ENCODE assay signal across 1 cellular context in the genomic region with DNA sequence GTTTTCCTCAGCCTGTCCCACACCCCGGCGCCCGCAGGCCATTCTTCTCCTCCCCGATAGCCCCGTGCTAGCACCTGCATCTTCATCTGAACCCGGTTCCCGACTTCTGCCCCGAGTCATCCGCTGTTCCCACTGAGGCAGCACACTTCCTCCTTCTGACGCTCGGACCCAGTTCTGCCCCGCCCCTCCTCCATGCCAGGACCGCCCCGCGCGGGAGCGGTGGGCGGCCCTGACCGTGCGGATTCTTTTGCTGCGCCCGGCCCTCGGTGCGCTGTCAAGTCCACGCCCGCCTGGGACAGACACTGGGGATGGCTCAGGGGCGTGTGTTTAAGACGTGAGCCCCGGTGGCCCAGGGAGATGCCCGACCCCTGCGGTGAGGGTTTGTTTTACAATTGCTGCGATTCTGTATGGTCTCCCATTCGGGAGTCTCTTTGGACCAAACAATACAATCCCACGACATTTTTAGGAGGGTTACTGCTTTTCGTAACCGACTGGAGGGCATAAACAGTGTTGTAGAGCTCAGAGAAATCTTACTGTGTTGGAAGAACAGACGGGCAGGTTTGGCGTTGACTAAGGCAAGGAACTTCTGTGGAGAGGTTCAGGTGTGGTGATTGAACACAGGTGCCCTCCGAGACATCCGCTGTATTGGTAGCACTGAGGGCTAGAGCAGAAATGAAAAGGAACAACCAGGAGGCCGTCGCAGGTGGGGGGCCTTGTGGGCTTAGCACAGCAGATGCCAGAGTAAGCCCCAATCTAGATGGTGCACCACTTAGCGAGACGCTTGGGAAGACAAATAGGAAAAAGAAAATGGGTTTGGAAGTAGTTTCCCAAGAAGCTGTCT.
A peak's percentile ranks its signal among the peaks of the same experiment; 100 is the strongest.
TF ChIP-seq lines count a peak whose summit lies in the region.

No MANE protein-coding gene starts in this region.

TF ChIP-seq in K562, 482 proteins besides CTCF, POLR2A, EP300 and RAD21 (continued from another document and continues in another):
- TF ChIP-seq, protein P1, sequence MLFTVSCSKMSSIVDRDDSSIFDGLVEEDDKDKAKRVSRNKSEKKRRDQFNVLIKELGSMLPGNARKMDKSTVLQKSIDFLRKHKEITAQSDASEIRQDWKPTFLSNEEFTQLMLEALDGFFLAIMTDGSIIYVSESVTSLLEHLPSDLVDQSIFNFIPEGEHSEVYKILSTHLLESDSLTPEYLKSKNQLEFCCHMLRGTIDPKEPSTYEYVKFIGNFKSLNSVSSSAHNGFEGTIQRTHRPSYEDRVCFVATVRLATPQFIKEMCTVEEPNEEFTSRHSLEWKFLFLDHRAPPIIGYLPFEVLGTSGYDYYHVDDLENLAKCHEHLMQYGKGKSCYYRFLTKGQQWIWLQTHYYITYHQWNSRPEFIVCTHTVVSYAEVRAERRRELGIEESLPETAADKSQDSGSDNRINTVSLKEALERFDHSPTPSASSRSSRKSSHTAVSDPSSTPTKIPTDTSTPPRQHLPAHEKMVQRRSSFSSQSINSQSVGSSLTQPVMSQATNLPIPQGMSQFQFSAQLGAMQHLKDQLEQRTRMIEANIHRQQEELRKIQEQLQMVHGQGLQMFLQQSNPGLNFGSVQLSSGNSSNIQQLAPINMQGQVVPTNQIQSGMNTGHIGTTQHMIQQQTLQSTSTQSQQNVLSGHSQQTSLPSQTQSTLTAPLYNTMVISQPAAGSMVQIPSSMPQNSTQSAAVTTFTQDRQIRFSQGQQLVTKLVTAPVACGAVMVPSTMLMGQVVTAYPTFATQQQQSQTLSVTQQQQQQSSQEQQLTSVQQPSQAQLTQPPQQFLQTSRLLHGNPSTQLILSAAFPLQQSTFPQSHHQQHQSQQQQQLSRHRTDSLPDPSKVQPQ (CRISPR knock-in tag; IDR thresholded peaks at IDR 0.05; ENCODE audit: borderline replicate concordance), result no peak
- TF ChIP-seq ZNF644 (tag; IDR thresholded peaks at IDR 0.05; ENCODE audit: low read depth), result no peak
- peak; percentile 36; the same call in 1 of the 2 replicates for TF ChIP-seq PHB2 (IDR thresholded peaks at IDR 0.05; ENCODE audit: low read depth)
- no peak for TF ChIP-seq RUNX1 (IDR thresholded peaks at IDR 0.05; ENCODE audit: low read depth)
- TF ChIP-seq, protein P2, sequence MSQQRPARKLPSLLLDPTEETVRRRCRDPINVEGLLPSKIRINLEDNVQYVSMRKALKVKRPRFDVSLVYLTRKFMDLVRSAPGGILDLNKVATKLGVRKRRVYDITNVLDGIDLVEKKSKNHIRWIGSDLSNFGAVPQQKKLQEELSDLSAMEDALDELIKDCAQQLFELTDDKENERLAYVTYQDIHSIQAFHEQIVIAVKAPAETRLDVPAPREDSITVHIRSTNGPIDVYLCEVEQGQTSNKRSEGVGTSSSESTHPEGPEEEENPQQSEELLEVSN (IDR thresholded peaks at IDR 0.05; ENCODE audit: borderline replicate concordance in 1 of 2, extremely low read depth in 1 of 2, insufficient read depth in 1 of 2, insufficient read length in 1 of 2, low read depth in 1 of 2, low read length in 1 of 2, poor library complexity in 1 of 2, severe bottlenecking in 1 of 2), result peak in 1 of 2 experiments; percentile 55
- 0 out of 4 replicates have a peak, but pooled peaks of 1 of the 2 experiments have one; percentile 39 for TF ChIP-seq HDAC1 (IDR thresholded peaks at IDR 0.05)
- TF ChIP-seq RCOR1 (IDR thresholded peaks at IDR 0.05; ENCODE audit: borderline replicate concordance in 1 of 2, low read depth in 2 of 2, low read length in 2 of 2), result 0 out of 4 replicates have a peak, but pooled peaks of 1 of the 2 experiments have one; percentile 3
- TF ChIP-seq NFE2L1 (tag; IDR thresholded peaks at IDR 0.05; ENCODE audit: borderline replicate concordance, low read depth), result no peak
- peak; percentile 47 for TF ChIP-seq TBP (optimal IDR thresholded peaks at IDR 0.05; ENCODE audit: low read depth, low read length)
- TF ChIP-seq PRMT5 (CRISPR knock-in tag; IDR thresholded peaks at IDR 0.05), result no peak
- no peak for TF ChIP-seq NCOA2 (IDR thresholded peaks at IDR 0.05; ENCODE audit: partially characterized antibody in 2 of 2)
- TF ChIP-seq COPS2 (conservative IDR thresholded peaks at IDR 0.05), result no peak
- 0 out of 2 replicates have a peak, but pooled peaks have one; percentile 20 for TF ChIP-seq SMARCA4 (IDR thresholded peaks at IDR 0.05)
- TF ChIP-seq, protein P3, sequence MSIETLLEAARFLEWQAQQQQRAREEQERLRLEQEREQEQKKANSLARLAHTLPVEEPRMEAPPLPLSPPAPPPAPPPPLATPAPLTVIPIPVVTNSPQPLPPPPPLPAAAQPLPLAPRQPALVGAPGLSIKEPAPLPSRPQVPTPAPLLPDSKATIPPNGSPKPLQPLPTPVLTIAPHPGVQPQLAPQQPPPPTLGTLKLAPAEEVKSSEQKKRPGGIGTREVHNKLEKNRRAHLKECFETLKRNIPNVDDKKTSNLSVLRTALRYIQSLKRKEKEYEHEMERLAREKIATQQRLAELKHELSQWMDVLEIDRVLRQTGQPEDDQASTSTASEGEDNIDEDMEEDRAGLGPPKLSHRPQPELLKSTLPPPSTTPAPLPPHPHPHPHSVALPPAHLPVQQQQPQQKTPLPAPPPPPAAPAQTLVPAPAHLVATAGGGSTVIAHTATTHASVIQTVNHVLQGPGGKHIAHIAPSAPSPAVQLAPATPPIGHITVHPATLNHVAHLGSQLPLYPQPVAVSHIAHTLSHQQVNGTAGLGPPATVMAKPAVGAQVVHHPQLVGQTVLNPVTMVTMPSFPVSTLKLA (conservative IDR thresholded peaks at IDR 0.05), result peak in 1 of 2 experiments; percentile 27; a peak in 2 of 4 replicates
- peak in 1 of 2 experiments; percentile 43; a peak in 1 of 4 replicates for TF ChIP-seq FOXK2 (conservative IDR thresholded peaks at IDR 0.05 in 1 of 2, IDR thresholded peaks at IDR 0.05 in 1 of 2; ENCODE audit: low read depth in 2 of 2)
- no peak for TF ChIP-seq TFAM (CRISPR knock-in tag; conservative IDR thresholded peaks at IDR 0.05)
- peak; percentile 73 for TF ChIP-seq SAP30 (IDR thresholded peaks at IDR 0.05; ENCODE audit: borderline replicate concordance, insufficient read depth, low read depth, low read length, poor library complexity, severe bottlenecking)
- TF ChIP-seq KAT8 (IDR thresholded peaks at IDR 0.05; ENCODE audit: low read depth), result 0 out of 2 replicates have a peak, but pooled peaks have one; percentile 38
- TF ChIP-seq KAT7 (CRISPR knock-in tag; IDR thresholded peaks at IDR 0.05; ENCODE audit: borderline replicate concordance), result peak; percentile 96
- peak; percentile 88; the same call in 1 of the 2 replicates for TF ChIP-seq ZNF232 (CRISPR knock-in tag; IDR thresholded peaks at IDR 0.05)
- no peak; the same call in 1 of the 2 replicates for TF ChIP-seq BHLHE40 (IDR thresholded peaks at IDR 0.05; ENCODE audit: low read length)
- TF ChIP-seq KLF13 (tag; IDR thresholded peaks at IDR 0.05; ENCODE audit: borderline replicate concordance, low read depth), result no peak
- TF ChIP-seq LARP7 (IDR thresholded peaks at IDR 0.05), result no peak
- no peak for TF ChIP-seq HDAC6 (IDR thresholded peaks at IDR 0.05; ENCODE audit: low read depth, low read length)
- no peak for TF ChIP-seq ARHGAP35 (IDR thresholded peaks at IDR 0.05; ENCODE audit: partially characterized antibody)
- TF ChIP-seq, protein P4, sequence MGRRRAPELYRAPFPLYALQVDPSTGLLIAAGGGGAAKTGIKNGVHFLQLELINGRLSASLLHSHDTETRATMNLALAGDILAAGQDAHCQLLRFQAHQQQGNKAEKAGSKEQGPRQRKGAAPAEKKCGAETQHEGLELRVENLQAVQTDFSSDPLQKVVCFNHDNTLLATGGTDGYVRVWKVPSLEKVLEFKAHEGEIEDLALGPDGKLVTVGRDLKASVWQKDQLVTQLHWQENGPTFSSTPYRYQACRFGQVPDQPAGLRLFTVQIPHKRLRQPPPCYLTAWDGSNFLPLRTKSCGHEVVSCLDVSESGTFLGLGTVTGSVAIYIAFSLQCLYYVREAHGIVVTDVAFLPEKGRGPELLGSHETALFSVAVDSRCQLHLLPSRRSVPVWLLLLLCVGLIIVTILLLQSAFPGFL (CRISPR knock-in tag; IDR thresholded peaks at IDR 0.05), result 0 out of 2 replicates have a peak, but pooled peaks have one; percentile 58
- no peak for TF ChIP-seq ZNF583 (CRISPR knock-in tag; IDR thresholded peaks at IDR 0.05)
- no peak for TF ChIP-seq ETS2 (tag; IDR thresholded peaks at IDR 0.05; ENCODE audit: borderline replicate concordance, poor library complexity, severe bottlenecking)
- TF ChIP-seq RBM14 (IDR thresholded peaks at IDR 0.05; ENCODE audit: borderline replicate concordance, insufficient read depth, low read depth, low read length), result 0 out of 2 replicates have a peak, but pooled peaks have one; percentile 91
- TF ChIP-seq TAF15 (IDR thresholded peaks at IDR 0.05; ENCODE audit: low read depth, low read length), result no peak
- TF ChIP-seq RBM17 (IDR thresholded peaks at IDR 0.05; ENCODE audit: borderline replicate concordance, low read depth, low read length), result no peak
- TF ChIP-seq TOE1 (IDR thresholded peaks at IDR 0.05; ENCODE audit: borderline replicate concordance), result no peak
- no peak for TF ChIP-seq TOE1 (CRISPR knock-in tag; IDR thresholded peaks at IDR 0.05; ENCODE audit: borderline replicate concordance, low read depth)
- TF ChIP-seq SMAD1 (IDR thresholded peaks at IDR 0.05; ENCODE audit: low read depth, low read length, partially characterized antibody), result no peak
- TF ChIP-seq DACH1 (IDR thresholded peaks at IDR 0.05; ENCODE audit: partially characterized antibody), result no peak
- peak; percentile 45; the same call in 1 of the 2 replicates for TF ChIP-seq EGR1 (conservative IDR thresholded peaks at IDR 0.05)
- peak; percentile 47 for TF ChIP-seq POLR2B (IDR thresholded peaks at IDR 0.05; ENCODE audit: low read depth, partially characterized antibody)
- no peak for TF ChIP-seq PTTG1 (tag; IDR thresholded peaks at IDR 0.05; ENCODE audit: low read depth)
- TF ChIP-seq, protein P5, sequence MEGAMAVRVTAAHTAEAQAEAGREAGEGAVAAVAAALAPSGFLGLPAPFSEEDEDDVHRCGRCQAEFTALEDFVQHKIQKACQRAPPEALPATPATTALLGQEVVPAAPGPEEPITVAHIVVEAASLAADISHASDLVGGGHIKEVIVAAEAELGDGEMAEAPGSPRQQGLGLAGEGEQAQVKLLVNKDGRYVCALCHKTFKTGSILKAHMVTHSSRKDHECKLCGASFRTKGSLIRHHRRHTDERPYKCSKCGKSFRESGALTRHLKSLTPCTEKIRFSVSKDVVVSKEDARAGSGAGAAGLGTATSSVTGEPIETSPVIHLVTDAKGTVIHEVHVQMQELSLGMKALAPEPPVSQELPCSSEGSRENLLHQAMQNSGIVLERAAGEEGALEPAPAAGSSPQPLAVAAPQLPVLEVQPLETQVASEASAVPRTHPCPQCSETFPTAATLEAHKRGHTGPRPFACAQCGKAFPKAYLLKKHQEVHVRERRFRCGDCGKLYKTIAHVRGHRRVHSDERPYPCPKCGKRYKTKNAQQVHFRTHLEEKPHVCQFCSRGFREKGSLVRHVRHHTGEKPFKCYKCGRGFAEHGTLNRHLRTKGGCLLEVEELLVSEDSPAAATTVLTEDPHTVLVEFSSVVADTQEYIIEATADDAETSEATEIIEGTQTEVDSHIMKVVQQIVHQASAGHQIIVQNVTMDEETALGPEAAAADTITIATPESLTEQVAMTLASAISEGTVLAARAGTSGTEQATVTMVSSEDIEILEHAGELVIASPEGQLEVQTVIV (CRISPR knock-in tag; IDR thresholded peaks at IDR 0.05; ENCODE audit: borderline replicate concordance), result no peak
- TF ChIP-seq ATF1 (CRISPR knock-in tag; IDR thresholded peaks at IDR 0.05), result no peak
- TF ChIP-seq ATF1 (tag; IDR thresholded peaks at IDR 0.05), result no peak
- TF ChIP-seq, protein P6, sequence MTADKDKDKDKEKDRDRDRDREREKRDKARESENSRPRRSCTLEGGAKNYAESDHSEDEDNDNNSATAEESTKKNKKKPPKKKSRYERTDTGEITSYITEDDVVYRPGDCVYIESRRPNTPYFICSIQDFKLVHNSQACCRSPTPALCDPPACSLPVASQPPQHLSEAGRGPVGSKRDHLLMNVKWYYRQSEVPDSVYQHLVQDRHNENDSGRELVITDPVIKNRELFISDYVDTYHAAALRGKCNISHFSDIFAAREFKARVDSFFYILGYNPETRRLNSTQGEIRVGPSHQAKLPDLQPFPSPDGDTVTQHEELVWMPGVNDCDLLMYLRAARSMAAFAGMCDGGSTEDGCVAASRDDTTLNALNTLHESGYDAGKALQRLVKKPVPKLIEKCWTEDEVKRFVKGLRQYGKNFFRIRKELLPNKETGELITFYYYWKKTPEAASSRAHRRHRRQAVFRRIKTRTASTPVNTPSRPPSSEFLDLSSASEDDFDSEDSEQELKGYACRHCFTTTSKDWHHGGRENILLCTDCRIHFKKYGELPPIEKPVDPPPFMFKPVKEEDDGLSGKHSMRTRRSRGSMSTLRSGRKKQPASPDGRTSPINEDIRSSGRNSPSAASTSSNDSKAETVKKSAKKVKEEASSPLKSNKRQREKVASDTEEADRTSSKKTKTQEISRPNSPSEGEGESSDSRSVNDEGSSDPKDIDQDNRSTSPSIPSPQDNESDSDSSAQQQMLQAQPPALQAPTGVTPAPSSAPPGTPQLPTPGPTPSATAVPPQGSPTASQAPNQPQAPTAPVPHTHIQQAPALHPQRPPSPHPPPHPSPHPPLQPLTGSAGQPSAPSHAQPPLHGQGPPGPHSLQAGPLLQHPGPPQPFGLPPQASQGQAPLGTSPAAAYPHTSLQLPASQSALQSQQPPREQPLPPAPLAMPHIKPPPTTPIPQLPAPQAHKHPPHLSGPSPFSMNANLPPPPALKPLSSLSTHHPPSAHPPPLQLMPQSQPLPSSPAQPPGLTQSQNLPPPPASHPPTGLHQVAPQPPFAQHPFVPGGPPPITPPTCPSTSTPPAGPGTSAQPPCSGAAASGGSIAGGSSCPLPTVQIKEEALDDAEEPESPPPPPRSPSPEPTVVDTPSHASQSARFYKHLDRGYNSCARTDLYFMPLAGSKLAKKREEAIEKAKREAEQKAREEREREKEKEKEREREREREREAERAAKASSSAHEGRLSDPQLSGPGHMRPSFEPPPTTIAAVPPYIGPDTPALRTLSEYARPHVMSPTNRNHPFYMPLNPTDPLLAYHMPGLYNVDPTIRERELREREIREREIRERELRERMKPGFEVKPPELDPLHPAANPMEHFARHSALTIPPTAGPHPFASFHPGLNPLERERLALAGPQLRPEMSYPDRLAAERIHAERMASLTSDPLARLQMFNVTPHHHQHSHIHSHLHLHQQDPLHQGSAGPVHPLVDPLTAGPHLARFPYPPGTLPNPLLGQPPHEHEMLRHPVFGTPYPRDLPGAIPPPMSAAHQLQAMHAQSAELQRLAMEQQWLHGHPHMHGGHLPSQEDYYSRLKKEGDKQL (CRISPR knock-in tag; IDR thresholded peaks at IDR 0.05; ENCODE audit: borderline replicate concordance), result no peak
- TF ChIP-seq, protein P7, sequence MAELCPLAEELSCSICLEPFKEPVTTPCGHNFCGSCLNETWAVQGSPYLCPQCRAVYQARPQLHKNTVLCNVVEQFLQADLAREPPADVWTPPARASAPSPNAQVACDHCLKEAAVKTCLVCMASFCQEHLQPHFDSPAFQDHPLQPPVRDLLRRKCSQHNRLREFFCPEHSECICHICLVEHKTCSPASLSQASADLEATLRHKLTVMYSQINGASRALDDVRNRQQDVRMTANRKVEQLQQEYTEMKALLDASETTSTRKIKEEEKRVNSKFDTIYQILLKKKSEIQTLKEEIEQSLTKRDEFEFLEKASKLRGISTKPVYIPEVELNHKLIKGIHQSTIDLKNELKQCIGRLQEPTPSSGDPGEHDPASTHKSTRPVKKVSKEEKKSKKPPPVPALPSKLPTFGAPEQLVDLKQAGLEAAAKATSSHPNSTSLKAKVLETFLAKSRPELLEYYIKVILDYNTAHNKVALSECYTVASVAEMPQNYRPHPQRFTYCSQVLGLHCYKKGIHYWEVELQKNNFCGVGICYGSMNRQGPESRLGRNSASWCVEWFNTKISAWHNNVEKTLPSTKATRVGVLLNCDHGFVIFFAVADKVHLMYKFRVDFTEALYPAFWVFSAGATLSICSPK (IDR thresholded peaks at IDR 0.05; ENCODE audit: borderline replicate concordance), result peak; percentile 3; the same call in 1 of the 2 replicates
